ENCODE assay signal across 1 cellular context in the genomic region with DNA sequence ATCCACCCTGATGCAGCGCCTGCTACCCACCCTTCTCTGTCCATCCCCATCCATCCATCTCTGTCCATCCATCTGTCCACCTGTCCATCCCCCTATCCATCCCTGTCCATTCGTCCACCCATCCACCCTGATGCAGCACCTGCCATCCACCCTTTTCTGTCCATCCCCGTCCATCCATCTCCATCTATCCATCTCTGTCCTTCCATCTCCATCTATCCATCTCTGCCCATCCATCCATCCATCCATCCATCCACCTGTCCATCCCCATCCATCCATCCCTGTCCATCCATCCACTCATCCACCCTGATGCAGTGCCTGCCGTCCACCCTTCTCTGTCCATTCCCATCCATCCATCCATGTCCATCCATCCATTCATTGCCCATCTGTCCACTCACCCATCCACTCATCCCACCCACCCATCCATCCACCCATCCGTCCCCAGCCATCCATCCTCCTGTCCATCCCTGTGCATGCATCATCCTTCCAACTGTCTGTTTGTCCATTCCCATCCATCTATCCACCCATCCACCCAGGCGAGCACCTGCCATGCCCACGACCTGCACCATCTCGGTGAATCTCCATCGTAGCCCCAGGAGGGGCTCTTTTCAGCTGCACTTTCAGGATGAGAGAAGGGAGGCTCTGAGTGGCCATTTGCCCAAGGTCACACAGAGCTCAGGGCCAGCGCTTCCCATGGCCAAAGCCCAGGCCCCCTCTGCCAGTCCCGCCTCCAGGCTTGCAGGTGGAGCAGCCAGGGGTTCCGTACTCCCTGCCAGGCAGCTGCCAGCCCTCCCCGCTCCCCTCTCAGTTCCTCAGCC.
TF ChIP-seq lines count a peak whose summit lies in the region.

No MANE protein-coding gene starts in this region.

TF ChIP-seq in K562, 482 proteins besides CTCF, POLR2A, EP300 and RAD21 (continued from another document):
- TF ChIP-seq, protein P1, sequence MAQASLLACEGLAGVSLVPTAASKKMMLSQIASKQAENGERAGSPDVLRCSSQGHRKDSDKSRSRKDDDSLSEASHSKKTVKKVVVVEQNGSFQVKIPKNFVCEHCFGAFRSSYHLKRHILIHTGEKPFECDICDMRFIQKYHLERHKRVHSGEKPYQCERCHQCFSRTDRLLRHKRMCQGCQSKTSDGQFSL (CRISPR knock-in tag; IDR thresholded peaks at IDR 0.05) = no peak
- TF ChIP-seq, protein P1 (tag; IDR thresholded peaks at IDR 0.05) = no peak
- TF ChIP-seq ZNF165 (CRISPR knock-in tag; IDR thresholded peaks at IDR 0.05; ENCODE audit: borderline replicate concordance) (no peak), HDAC1 (IDR thresholded peaks at IDR 0.05) (0 out of 4 replicates have a peak, but pooled peaks of 1 of the 2 experiments have one; percentile 29), FUS (optimal IDR thresholded peaks at IDR 0.05; ENCODE audit: low read depth, low read length) (no peak), SMARCC2 (IDR thresholded peaks at IDR 0.05; ENCODE audit: low read depth) (no peak), KDM1A (IDR thresholded peaks at IDR 0.05) (peak; percentile 57 to 62; a peak in 2 of 4 replicates)
